In genomic region chr14:49893309-49894213, GRCh38 we compare ENCODE assay signal across 1 cellular context.
A peak's percentile ranks its signal among the peaks of the same experiment; 100 is the strongest.
TF ChIP-seq lines count a peak whose summit lies in the region.

No MANE protein-coding gene starts in this region.

TF ChIP-seq in HepG2, 621 proteins besides CTCF, POLR2A, EP300 and RAD21 (continued from another document and continues in another):
- TF ChIP-seq HNF4G (IDR thresholded peaks at IDR 0.05; ENCODE audit: borderline replicate concordance, low read depth, low read length), result no peak
- no peak for TF ChIP-seq HNF4G (CRISPR knock-in tag; IDR thresholded peaks at IDR 0.05; ENCODE audit: borderline replicate concordance, low read depth)
- TF ChIP-seq JUND (CRISPR knock-in tag; IDR thresholded peaks at IDR 0.05), result no peak
- TF ChIP-seq PAX8 (CRISPR knock-in tag; IDR thresholded peaks at IDR 0.05; ENCODE audit: borderline replicate concordance), result peak; percentile 57; the same call in 1 of the 2 replicates
- TF ChIP-seq PRDM15 (CRISPR knock-in tag; IDR thresholded peaks at IDR 0.05), result no peak
- no peak for TF ChIP-seq ERF (CRISPR knock-in tag; IDR thresholded peaks at IDR 0.05)
- no peak for TF ChIP-seq SNAPC2 (CRISPR knock-in tag; IDR thresholded peaks at IDR 0.05)
- peak; percentile 82; the same call in 1 of the 2 replicates for TF ChIP-seq HES4 (CRISPR knock-in tag; IDR thresholded peaks at IDR 0.05; ENCODE audit: borderline replicate concordance)
- 0 out of 2 replicates have a peak, but pooled peaks have one; percentile 40 for TF ChIP-seq ZNF773 (CRISPR knock-in tag; IDR thresholded peaks at IDR 0.05; ENCODE audit: borderline replicate concordance)
- TF ChIP-seq GLMP (CRISPR knock-in tag; IDR thresholded peaks at IDR 0.05; ENCODE audit: borderline replicate concordance), result no peak
- TF ChIP-seq RFXANK (CRISPR knock-in tag; IDR thresholded peaks at IDR 0.05), result no peak
- no peak for TF ChIP-seq ZFP36L2 (CRISPR knock-in tag; IDR thresholded peaks at IDR 0.05)
- no peak for TF ChIP-seq CCDC6 (CRISPR knock-in tag; IDR thresholded peaks at IDR 0.05)
- no peak for TF ChIP-seq ZNF562 (CRISPR knock-in tag; IDR thresholded peaks at IDR 0.05; ENCODE audit: borderline replicate concordance)
- TF ChIP-seq, protein P1, sequence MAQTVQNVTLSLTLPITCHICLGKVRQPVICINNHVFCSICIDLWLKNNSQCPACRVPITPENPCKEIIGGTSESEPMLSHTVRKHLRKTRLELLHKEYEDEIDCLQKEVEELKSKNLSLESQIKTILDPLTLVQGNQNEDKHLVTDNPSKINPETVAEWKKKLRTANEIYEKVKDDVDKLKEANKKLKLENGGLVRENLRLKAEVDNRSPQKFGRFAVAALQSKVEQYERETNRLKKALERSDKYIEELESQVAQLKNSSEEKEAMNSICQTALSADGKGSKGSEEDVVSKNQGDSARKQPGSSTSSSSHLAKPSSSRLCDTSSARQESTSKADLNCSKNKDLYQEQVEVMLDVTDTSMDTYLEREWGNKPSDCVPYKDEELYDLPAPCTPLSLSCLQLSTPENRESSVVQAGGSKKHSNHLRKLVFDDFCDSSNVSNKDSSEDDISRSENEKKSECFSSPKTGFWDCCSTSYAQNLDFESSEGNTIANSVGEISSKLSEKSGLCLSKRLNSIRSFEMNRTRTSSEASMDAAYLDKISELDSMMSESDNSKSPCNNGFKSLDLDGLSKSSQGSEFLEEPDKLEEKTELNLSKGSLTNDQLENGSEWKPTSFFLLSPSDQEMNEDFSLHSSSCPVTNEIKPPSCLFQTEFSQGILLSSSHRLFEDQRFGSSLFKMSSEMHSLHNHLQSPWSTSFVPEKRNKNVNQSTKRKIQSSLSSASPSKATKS (CRISPR knock-in tag; IDR thresholded peaks at IDR 0.05), result no peak
- TF ChIP-seq HDAC6 (IDR thresholded peaks at IDR 0.05; ENCODE audit: low read depth, low read length), result no peak
- no peak for TF ChIP-seq ZFP82 (CRISPR knock-in tag; IDR thresholded peaks at IDR 0.05; ENCODE audit: borderline replicate concordance)
- no peak for TF ChIP-seq SRSF9 (IDR thresholded peaks at IDR 0.05; ENCODE audit: borderline replicate concordance, insufficient read depth, low read depth, low read length, poor library complexity, severe bottlenecking)
- no peak for TF ChIP-seq PREB (CRISPR knock-in tag; IDR thresholded peaks at IDR 0.05)
- no peak for TF ChIP-seq FOXC1 (CRISPR knock-in tag; IDR thresholded peaks at IDR 0.05; ENCODE audit: borderline replicate concordance)
- no peak for TF ChIP-seq ZSCAN9 (CRISPR knock-in tag; IDR thresholded peaks at IDR 0.05; ENCODE audit: borderline replicate concordance)
- no peak for TF ChIP-seq ZNF263 (CRISPR knock-in tag; IDR thresholded peaks at IDR 0.05)
- TF ChIP-seq ATF6 (CRISPR knock-in tag; conservative IDR thresholded peaks at IDR 0.05), result 0 out of 2 replicates have a peak, but pooled peaks have one; percentile 23
- no peak; the same call in 1 of the 2 replicates for TF ChIP-seq ZNF607 (CRISPR knock-in tag; IDR thresholded peaks at IDR 0.05; ENCODE audit: borderline replicate concordance)
- TF ChIP-seq GTF2F1 (IDR thresholded peaks at IDR 0.05; ENCODE audit: low read length), result no peak
- TF ChIP-seq ZNF781 (CRISPR knock-in tag; IDR thresholded peaks at IDR 0.05; ENCODE audit: borderline replicate concordance, not compliant biosample characterization), result no peak
- no peak for TF ChIP-seq FIP1L1 (IDR thresholded peaks at IDR 0.05; ENCODE audit: borderline replicate concordance, insufficient read depth, low read depth, low read length)
- no peak for TF ChIP-seq SMAD3 (CRISPR knock-in tag; IDR thresholded peaks at IDR 0.05)
- TF ChIP-seq IRX3 (CRISPR knock-in tag; IDR thresholded peaks at IDR 0.05; ENCODE audit: borderline replicate concordance, low read depth), result no peak
- TF ChIP-seq ZFYVE20 (CRISPR knock-in tag; IDR thresholded peaks at IDR 0.05; ENCODE audit: borderline replicate concordance, low read depth), result no peak
- TF ChIP-seq ZNF432 (CRISPR knock-in tag; IDR thresholded peaks at IDR 0.05; ENCODE audit: borderline replicate concordance), result no peak
- TF ChIP-seq MED1 (CRISPR knock-in tag; IDR thresholded peaks at IDR 0.05), result no peak
- no peak for TF ChIP-seq KAT7 (CRISPR knock-in tag; IDR thresholded peaks at IDR 0.05; ENCODE audit: borderline replicate concordance)
- TF ChIP-seq GFI1 (CRISPR knock-in tag; IDR thresholded peaks at IDR 0.05; ENCODE audit: borderline replicate concordance), result no peak; the same call in 1 of the 2 replicates
- TF ChIP-seq ZNF660 (CRISPR knock-in tag; IDR thresholded peaks at IDR 0.05; ENCODE audit: borderline replicate concordance, low read depth), result no peak
- TF ChIP-seq GATAD1 (CRISPR knock-in tag; IDR thresholded peaks at IDR 0.05), result no peak
- TF ChIP-seq EED (CRISPR knock-in tag; IDR thresholded peaks at IDR 0.05), result no peak
- TF ChIP-seq, protein P2, sequence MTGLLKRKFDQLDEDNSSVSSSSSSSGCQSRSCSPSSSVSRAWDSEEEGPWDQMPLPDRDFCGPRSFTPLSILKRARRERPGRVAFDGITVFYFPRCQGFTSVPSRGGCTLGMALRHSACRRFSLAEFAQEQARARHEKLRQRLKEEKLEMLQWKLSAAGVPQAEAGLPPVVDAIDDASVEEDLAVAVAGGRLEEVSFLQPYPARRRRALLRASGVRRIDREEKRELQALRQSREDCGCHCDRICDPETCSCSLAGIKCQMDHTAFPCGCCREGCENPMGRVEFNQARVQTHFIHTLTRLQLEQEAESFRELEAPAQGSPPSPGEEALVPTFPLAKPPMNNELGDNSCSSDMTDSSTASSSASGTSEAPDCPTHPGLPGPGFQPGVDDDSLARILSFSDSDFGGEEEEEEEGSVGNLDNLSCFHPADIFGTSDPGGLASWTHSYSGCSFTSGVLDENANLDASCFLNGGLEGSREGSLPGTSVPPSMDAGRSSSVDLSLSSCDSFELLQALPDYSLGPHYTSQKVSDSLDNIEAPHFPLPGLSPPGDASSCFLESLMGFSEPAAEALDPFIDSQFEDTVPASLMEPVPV (CRISPR knock-in tag; IDR thresholded peaks at IDR 0.05), result no peak
- no peak for TF ChIP-seq FOXJ3 (CRISPR knock-in tag; IDR thresholded peaks at IDR 0.05; ENCODE audit: borderline replicate concordance)
- 0 out of 2 replicates have a peak, but pooled peaks have one; percentile 30 for TF ChIP-seq ZSCAN12 (CRISPR knock-in tag; IDR thresholded peaks at IDR 0.05)
- TF ChIP-seq KDM3A (CRISPR knock-in tag; IDR thresholded peaks at IDR 0.05; ENCODE audit: low read depth), result no peak
- peak; percentile 14 for TF ChIP-seq TAF15 (IDR thresholded peaks at IDR 0.05; ENCODE audit: low read depth, low read length, poor library complexity, severe bottlenecking)
- no peak for TF ChIP-seq RARG (CRISPR knock-in tag; IDR thresholded peaks at IDR 0.05; ENCODE audit: low read depth)
- TF ChIP-seq ZNF253 (CRISPR knock-in tag; IDR thresholded peaks at IDR 0.05; ENCODE audit: borderline replicate concordance), result no peak
- no peak for TF ChIP-seq NPAS2 (CRISPR knock-in tag; IDR thresholded peaks at IDR 0.05; ENCODE audit: borderline replicate concordance)
- TF ChIP-seq ZNF615 (CRISPR knock-in tag; IDR thresholded peaks at IDR 0.05; ENCODE audit: borderline replicate concordance), result no peak
- TF ChIP-seq MAFK (conservative IDR thresholded peaks at IDR 0.05 in 1 of 2, IDR thresholded peaks at IDR 0.05 in 1 of 2; ENCODE audit: low read length in 2 of 2), result no peak
- no peak for TF ChIP-seq CREM (IDR thresholded peaks at IDR 0.05)
- no peak for TF ChIP-seq CREM (CRISPR knock-in tag; IDR thresholded peaks at IDR 0.05)
- no peak for TF ChIP-seq ZEB1 (IDR thresholded peaks at IDR 0.05; ENCODE audit: insufficient replicate concordance, low read depth)
- TF ChIP-seq, protein P3, sequence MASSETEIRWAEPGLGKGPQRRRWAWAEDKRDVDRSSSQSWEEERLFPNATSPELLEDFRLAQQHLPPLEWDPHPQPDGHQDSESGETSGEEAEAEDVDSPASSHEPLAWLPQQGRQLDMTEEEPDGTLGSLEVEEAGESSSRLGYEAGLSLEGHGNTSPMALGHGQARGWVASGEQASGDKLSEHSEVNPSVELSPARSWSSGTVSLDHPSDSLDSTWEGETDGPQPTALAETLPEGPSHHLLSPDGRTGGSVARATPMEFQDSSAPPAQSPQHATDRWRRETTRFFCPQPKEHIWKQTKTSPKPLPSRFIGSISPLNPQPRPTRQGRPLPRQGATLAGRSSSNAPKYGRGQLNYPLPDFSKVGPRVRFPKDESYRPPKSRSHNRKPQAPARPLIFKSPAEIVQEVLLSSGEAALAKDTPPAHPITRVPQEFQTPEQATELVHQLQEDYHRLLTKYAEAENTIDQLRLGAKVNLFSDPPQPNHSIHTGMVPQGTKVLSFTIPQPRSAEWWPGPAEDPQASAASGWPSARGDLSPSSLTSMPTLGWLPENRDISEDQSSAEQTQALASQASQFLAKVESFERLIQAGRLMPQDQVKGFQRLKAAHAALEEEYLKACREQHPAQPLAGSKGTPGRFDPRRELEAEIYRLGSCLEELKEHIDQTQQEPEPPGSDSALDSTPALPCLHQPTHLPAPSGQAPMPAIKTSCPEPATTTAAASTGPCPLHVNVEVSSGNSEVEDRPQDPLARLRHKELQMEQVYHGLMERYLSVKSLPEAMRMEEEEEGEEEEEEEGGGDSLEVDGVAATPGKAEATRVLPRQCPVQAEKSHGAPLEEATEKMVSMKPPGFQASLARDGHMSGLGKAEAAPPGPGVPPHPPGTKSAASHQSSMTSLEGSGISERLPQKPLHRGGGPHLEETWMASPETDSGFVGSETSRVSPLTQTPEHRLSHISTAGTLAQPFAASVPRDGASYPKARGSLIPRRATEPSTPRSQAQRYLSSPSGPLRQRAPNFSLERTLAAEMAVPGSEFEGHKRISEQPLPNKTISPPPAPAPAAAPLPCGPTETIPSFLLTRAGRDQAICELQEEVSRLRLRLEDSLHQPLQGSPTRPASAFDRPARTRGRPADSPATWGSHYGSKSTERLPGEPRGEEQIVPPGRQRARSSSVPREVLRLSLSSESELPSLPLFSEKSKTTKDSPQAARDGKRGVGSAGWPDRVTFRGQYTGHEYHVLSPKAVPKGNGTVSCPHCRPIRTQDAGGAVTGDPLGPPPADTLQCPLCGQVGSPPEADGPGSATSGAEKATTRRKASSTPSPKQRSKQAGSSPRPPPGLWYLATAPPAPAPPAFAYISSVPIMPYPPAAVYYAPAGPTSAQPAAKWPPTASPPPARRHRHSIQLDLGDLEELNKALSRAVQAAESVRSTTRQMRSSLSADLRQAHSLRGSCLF (CRISPR knock-in tag; IDR thresholded peaks at IDR 0.05; ENCODE audit: borderline replicate concordance), result no peak
- TF ChIP-seq MAF1 (CRISPR knock-in tag; IDR thresholded peaks at IDR 0.05; ENCODE audit: borderline replicate concordance), result no peak
